Comparison of ENCODE assay signal across 14 cellular contexts in the genomic region with DNA sequence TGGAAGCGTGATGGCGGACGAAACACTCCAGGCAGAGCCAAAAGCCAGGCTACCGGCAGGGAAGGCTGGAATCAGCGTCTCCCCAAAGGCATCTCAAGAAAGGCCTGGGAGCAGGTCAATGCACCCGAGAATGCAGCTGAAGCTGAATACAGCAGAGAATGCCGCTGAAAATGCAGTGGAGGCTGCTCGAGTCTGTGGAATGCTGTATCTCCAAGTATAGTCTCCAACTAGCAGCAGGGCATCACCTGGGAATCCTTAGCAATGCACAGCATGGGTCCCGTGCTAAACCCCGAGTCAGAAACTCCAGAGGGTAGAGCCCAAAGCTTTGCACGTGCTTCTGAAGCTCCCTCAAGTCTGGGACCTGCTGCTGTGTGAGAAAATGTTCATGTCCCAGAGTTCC.
"Had no signal": no experiment of that assay in that cellular context is flagged by ENCODE, and none has a peak within 500 bp of the region (broad histone marks: within the 10 kb centered on the region; RNA-seq: fewer than 3 reads in every experiment).

No MANE protein-coding gene starts in this region.

- H3K4me3 ChIP-seq: lung, tibial artery, vagina had no signal

- H3K36me3 Mint-ChIP-seq: activated naive CD8-positive, alpha-beta T cell treated with anti-CD3 and anti-CD28 coated beads, Interleukin-2, amount 10 ng/mL, durations not matched to agents 7 days and 5 days; stimulated activated naive B cell treated with anti-CD40 and anti-IgM and Interleukin-4, amounts not matched to agents 10 μg/mL and 1 μg/mL and 100 μg/mL, for 72 hours had no signal

- H3K27me3 ChIP-seq: vagina had no signal

- H3K4me1 Mint-ChIP-seq: activated naive CD8-positive, alpha-beta T cell treated with anti-CD3 and anti-CD28 coated beads, Interleukin-2, amount 10 ng/mL, durations not matched to agents 7 days and 5 days; stimulated activated naive B cell treated with anti-CD40 and anti-IgM and Interleukin-4, amounts not matched to agents 10 μg/mL and 1 μg/mL and 100 μg/mL, for 72 hours had no signal

- DNase-seq: activated CD4-positive, alpha-beta T cell treated with anti-CD3 and anti-CD28 coated beads, Interleukin-2, amount 50 U/mL, for 1 hour; activated naive CD4-positive, alpha-beta T cell; activated naive CD8-positive, alpha-beta T cell treated with anti-CD3 and anti-CD28 coated beads, Interleukin-2, amount 10 ng/mL, durations not matched to agents 7 days and 5 days; activated T-cell treated with anti-CD3 and anti-CD28 coated beads for 4 hours; effector memory CD4-positive, alpha-beta T cell; foreskin melanocyte; left colon; stimulated activated CD4-positive, alpha-beta T cell treated with anti-CD3 and anti-CD28 coated beads, Interleukin-15, amount 100 ng/mL, for 24 hours; stimulated activated CD4-positive, alpha-beta T cell treated with anti-CD3 and anti-CD28 coated beads, Interleukin-4, amount 100 ng/mL, for 1 hour; stimulated activated naive B cell treated with anti-CD40 and anti-IgM and Interleukin-4, amounts not matched to agents 10 μg/mL and 1 μg/mL and 100 μg/mL, for 72 hours; T-helper 2 cell; tibial artery had no signal

- H3K27ac ChIP-seq: tibial artery, vagina had no signal

- H3K9me3 ChIP-seq: tibial artery, vagina had no signal

- H3K4me3 Mint-ChIP-seq: activated naive CD8-positive, alpha-beta T cell treated with anti-CD3 and anti-CD28 coated beads, Interleukin-2, amount 10 ng/mL, durations not matched to agents 7 days and 5 days; stimulated activated naive B cell treated with anti-CD40 and anti-IgM and Interleukin-4, amounts not matched to agents 10 μg/mL and 1 μg/mL and 100 μg/mL, for 72 hours had no signal

- H3K4me1 ChIP-seq: tibial artery, vagina had no signal

- H3K36me3 ChIP-seq: tibial artery, vagina had no signal

- ATAC-seq: stimulated activated naive B cell treated with anti-CD40 and anti-IgM and Interleukin-4, amounts not matched to agents 10 μg/mL and 1 μg/mL and 100 μg/mL, for 72 hours had no signal

- H3K27ac Mint-ChIP-seq: activated naive CD8-positive, alpha-beta T cell treated with anti-CD3 and anti-CD28 coated beads, Interleukin-2, amount 10 ng/mL, durations not matched to agents 7 days and 5 days; stimulated activated naive B cell treated with anti-CD40 and anti-IgM and Interleukin-4, amounts not matched to agents 10 μg/mL and 1 μg/mL and 100 μg/mL, for 72 hours had no signal
